ENCODE assay signal across 1 cellular context in the genomic region with DNA sequence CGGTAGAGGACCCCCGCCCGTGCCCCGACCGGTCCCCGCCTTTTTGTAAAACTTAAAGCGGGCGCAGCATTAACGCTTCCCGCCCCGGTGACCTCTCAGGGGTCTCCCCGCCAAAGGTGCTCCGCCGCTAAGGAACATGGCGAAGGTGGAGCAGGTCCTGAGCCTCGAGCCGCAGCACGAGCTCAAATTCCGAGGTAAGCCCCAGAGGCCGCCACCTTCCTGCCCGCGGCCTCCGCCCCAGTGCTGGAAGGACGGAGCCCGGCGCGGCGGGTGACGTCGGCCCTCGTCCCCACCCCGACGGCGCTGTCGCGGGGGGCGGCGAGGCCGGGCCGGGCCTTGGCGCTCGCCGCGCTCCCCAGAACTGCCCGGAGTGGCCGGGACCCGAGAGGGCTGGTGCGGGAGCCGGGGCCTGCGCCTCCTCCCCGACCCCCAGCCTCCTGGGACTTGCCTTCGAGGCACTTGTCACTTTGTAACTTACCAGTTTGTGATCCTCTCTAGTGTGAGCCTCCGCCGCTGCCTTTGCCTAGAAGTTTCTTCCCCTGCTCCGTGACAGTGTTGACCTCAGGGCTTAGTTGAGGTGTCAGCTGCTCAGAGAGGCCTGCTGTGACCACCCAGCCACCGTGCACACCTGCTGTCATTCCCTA.
TF ChIP-seq lines count a peak whose summit lies in the region.

No MANE protein-coding gene starts in this region.

TF ChIP-seq in K562, 482 proteins besides CTCF, POLR2A, EP300 and RAD21 (continued from another document and continues in another):
- TF ChIP-seq, protein P1, sequence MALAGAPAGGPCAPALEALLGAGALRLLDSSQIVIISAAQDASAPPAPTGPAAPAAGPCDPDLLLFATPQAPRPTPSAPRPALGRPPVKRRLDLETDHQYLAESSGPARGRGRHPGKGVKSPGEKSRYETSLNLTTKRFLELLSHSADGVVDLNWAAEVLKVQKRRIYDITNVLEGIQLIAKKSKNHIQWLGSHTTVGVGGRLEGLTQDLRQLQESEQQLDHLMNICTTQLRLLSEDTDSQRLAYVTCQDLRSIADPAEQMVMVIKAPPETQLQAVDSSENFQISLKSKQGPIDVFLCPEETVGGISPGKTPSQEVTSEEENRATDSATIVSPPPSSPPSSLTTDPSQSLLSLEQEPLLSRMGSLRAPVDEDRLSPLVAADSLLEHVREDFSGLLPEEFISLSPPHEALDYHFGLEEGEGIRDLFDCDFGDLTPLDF (CRISPR knock-in tag; IDR thresholded peaks at IDR 0.05), result no peak
- TF ChIP-seq SP1 (CRISPR knock-in tag; IDR thresholded peaks at IDR 0.05) (no peak), SRSF1 (IDR thresholded peaks at IDR 0.05; ENCODE audit: low read depth, low read length) (no peak), ZC3H4 (CRISPR knock-in tag; IDR thresholded peaks at IDR 0.05; ENCODE audit: borderline replicate concordance) (no peak), MBD2 (IDR thresholded peaks at IDR 0.05; ENCODE audit: borderline replicate concordance, low read depth) (no peak), ZNF324 (CRISPR knock-in tag; IDR thresholded peaks at IDR 0.05) (no peak), MEF2A (IDR thresholded peaks at IDR 0.05; ENCODE audit: control insufficient read depth, low read depth, low read length) (no peak), SIX5 (IDR thresholded peaks at IDR 0.05; ENCODE audit: borderline replicate concordance in 1 of 2, insufficient read depth in 1 of 2, low read depth in 1 of 2, low read length in 2 of 2) (no peak), HCFC1 (IDR thresholded peaks at IDR 0.05; ENCODE audit: low read depth, low read length) (no peak; the same call in 1 of the 2 replicates), RBM22 (IDR thresholded peaks at IDR 0.05; ENCODE audit: low read depth, low read length, poor library complexity, severe bottlenecking) (no peak), ZNF57 (CRISPR knock-in tag; IDR thresholded peaks at IDR 0.05) (no peak), SLC30A9 (CRISPR knock-in tag; IDR thresholded peaks at IDR 0.05) (no peak), PCBP2 (IDR thresholded peaks at IDR 0.05; ENCODE audit: low read depth, low read length, poor library complexity, severe bottlenecking) (no peak), TAL1 (IDR thresholded peaks at IDR 0.05) (no peak), RBM17 (IDR thresholded peaks at IDR 0.05; ENCODE audit: borderline replicate concordance, low read depth, low read length) (no peak), DPF2 (IDR thresholded peaks at IDR 0.05) (no peak), ZNF707 (CRISPR knock-in tag; conservative IDR thresholded peaks at IDR 0.05) (no peak), CHD4 (IDR thresholded peaks at IDR 0.05; ENCODE audit: insufficient read depth, insufficient replicate concordance, low read depth, low read length, poor library complexity, severe bottlenecking) (no peak), ZNF76 (CRISPR knock-in tag; IDR thresholded peaks at IDR 0.05; ENCODE audit: borderline replicate concordance) (no peak), HNRNPL (IDR thresholded peaks at IDR 0.05; ENCODE audit: low read depth, low read length) (no peak), RAD51 (IDR thresholded peaks at IDR 0.05; ENCODE audit: borderline replicate concordance, low read depth) (no peak), ZKSCAN8 (CRISPR knock-in tag; IDR thresholded peaks at IDR 0.05) (no peak)
- TF ChIP-seq, protein P2, sequence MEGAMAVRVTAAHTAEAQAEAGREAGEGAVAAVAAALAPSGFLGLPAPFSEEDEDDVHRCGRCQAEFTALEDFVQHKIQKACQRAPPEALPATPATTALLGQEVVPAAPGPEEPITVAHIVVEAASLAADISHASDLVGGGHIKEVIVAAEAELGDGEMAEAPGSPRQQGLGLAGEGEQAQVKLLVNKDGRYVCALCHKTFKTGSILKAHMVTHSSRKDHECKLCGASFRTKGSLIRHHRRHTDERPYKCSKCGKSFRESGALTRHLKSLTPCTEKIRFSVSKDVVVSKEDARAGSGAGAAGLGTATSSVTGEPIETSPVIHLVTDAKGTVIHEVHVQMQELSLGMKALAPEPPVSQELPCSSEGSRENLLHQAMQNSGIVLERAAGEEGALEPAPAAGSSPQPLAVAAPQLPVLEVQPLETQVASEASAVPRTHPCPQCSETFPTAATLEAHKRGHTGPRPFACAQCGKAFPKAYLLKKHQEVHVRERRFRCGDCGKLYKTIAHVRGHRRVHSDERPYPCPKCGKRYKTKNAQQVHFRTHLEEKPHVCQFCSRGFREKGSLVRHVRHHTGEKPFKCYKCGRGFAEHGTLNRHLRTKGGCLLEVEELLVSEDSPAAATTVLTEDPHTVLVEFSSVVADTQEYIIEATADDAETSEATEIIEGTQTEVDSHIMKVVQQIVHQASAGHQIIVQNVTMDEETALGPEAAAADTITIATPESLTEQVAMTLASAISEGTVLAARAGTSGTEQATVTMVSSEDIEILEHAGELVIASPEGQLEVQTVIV (CRISPR knock-in tag; IDR thresholded peaks at IDR 0.05; ENCODE audit: borderline replicate concordance), result no peak
- TF ChIP-seq, protein P3, sequence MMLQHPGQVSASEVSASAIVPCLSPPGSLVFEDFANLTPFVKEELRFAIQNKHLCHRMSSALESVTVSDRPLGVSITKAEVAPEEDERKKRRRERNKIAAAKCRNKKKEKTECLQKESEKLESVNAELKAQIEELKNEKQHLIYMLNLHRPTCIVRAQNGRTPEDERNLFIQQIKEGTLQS (IDR thresholded peaks at IDR 0.05), result no peak
- TF ChIP-seq, protein P3 (CRISPR knock-in tag; conservative IDR thresholded peaks at IDR 0.05), result no peak
- TF ChIP-seq, protein P4, sequence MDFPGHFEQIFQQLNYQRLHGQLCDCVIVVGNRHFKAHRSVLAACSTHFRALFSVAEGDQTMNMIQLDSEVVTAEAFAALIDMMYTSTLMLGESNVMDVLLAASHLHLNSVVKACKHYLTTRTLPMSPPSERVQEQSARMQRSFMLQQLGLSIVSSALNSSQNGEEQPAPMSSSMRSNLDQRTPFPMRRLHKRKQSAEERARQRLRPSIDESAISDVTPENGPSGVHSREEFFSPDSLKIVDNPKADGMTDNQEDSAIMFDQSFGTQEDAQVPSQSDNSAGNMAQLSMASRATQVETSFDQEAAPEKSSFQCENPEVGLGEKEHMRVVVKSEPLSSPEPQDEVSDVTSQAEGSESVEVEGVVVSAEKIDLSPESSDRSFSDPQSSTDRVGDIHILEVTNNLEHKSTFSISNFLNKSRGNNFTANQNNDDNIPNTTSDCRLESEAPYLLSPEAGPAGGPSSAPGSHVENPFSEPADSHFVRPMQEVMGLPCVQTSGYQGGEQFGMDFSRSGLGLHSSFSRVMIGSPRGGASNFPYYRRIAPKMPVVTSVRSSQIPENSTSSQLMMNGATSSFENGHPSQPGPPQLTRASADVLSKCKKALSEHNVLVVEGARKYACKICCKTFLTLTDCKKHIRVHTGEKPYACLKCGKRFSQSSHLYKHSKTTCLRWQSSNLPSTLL (IDR thresholded peaks at IDR 0.05), result no peak
- TF ChIP-seq, protein P5, sequence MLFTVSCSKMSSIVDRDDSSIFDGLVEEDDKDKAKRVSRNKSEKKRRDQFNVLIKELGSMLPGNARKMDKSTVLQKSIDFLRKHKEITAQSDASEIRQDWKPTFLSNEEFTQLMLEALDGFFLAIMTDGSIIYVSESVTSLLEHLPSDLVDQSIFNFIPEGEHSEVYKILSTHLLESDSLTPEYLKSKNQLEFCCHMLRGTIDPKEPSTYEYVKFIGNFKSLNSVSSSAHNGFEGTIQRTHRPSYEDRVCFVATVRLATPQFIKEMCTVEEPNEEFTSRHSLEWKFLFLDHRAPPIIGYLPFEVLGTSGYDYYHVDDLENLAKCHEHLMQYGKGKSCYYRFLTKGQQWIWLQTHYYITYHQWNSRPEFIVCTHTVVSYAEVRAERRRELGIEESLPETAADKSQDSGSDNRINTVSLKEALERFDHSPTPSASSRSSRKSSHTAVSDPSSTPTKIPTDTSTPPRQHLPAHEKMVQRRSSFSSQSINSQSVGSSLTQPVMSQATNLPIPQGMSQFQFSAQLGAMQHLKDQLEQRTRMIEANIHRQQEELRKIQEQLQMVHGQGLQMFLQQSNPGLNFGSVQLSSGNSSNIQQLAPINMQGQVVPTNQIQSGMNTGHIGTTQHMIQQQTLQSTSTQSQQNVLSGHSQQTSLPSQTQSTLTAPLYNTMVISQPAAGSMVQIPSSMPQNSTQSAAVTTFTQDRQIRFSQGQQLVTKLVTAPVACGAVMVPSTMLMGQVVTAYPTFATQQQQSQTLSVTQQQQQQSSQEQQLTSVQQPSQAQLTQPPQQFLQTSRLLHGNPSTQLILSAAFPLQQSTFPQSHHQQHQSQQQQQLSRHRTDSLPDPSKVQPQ (CRISPR knock-in tag; IDR thresholded peaks at IDR 0.05; ENCODE audit: borderline replicate concordance), result no peak
- TF ChIP-seq, protein P6, sequence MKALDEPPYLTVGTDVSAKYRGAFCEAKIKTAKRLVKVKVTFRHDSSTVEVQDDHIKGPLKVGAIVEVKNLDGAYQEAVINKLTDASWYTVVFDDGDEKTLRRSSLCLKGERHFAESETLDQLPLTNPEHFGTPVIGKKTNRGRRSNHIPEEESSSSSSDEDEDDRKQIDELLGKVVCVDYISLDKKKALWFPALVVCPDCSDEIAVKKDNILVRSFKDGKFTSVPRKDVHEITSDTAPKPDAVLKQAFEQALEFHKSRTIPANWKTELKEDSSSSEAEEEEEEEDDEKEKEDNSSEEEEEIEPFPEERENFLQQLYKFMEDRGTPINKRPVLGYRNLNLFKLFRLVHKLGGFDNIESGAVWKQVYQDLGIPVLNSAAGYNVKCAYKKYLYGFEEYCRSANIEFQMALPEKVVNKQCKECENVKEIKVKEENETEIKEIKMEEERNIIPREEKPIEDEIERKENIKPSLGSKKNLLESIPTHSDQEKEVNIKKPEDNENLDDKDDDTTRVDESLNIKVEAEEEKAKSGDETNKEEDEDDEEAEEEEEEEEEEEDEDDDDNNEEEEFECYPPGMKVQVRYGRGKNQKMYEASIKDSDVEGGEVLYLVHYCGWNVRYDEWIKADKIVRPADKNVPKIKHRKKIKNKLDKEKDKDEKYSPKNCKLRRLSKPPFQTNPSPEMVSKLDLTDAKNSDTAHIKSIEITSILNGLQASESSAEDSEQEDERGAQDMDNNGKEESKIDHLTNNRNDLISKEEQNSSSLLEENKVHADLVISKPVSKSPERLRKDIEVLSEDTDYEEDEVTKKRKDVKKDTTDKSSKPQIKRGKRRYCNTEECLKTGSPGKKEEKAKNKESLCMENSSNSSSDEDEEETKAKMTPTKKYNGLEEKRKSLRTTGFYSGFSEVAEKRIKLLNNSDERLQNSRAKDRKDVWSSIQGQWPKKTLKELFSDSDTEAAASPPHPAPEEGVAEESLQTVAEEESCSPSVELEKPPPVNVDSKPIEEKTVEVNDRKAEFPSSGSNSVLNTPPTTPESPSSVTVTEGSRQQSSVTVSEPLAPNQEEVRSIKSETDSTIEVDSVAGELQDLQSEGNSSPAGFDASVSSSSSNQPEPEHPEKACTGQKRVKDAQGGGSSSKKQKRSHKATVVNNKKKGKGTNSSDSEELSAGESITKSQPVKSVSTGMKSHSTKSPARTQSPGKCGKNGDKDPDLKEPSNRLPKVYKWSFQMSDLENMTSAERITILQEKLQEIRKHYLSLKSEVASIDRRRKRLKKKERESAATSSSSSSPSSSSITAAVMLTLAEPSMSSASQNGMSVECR (CRISPR knock-in tag; IDR thresholded peaks at IDR 0.05), result peak; percentile 72; the same call in 1 of the 2 replicates
- TF ChIP-seq, protein P7, sequence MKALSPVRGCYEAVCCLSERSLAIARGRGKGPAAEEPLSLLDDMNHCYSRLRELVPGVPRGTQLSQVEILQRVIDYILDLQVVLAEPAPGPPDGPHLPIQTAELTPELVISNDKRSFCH (CRISPR knock-in tag; IDR thresholded peaks at IDR 0.05), result no peak
- TF ChIP-seq, protein P7 (tag; IDR thresholded peaks at IDR 0.05), result peak; percentile 18; the same call in 1 of the 2 replicates
- TF ChIP-seq, protein P8, sequence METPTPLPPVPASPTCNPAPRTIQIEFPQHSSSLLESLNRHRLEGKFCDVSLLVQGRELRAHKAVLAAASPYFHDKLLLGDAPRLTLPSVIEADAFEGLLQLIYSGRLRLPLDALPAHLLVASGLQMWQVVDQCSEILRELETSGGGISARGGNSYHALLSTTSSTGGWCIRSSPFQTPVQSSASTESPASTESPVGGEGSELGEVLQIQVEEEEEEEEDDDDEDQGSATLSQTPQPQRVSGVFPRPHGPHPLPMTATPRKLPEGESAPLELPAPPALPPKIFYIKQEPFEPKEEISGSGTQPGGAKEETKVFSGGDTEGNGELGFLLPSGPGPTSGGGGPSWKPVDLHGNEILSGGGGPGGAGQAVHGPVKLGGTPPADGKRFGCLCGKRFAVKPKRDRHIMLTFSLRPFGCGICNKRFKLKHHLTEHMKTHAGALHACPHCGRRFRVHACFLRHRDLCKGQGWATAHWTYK (CRISPR knock-in tag; IDR thresholded peaks at IDR 0.05), result 0 out of 2 replicates have a peak, but pooled peaks have one; percentile 36
- TF ChIP-seq, protein P9, sequence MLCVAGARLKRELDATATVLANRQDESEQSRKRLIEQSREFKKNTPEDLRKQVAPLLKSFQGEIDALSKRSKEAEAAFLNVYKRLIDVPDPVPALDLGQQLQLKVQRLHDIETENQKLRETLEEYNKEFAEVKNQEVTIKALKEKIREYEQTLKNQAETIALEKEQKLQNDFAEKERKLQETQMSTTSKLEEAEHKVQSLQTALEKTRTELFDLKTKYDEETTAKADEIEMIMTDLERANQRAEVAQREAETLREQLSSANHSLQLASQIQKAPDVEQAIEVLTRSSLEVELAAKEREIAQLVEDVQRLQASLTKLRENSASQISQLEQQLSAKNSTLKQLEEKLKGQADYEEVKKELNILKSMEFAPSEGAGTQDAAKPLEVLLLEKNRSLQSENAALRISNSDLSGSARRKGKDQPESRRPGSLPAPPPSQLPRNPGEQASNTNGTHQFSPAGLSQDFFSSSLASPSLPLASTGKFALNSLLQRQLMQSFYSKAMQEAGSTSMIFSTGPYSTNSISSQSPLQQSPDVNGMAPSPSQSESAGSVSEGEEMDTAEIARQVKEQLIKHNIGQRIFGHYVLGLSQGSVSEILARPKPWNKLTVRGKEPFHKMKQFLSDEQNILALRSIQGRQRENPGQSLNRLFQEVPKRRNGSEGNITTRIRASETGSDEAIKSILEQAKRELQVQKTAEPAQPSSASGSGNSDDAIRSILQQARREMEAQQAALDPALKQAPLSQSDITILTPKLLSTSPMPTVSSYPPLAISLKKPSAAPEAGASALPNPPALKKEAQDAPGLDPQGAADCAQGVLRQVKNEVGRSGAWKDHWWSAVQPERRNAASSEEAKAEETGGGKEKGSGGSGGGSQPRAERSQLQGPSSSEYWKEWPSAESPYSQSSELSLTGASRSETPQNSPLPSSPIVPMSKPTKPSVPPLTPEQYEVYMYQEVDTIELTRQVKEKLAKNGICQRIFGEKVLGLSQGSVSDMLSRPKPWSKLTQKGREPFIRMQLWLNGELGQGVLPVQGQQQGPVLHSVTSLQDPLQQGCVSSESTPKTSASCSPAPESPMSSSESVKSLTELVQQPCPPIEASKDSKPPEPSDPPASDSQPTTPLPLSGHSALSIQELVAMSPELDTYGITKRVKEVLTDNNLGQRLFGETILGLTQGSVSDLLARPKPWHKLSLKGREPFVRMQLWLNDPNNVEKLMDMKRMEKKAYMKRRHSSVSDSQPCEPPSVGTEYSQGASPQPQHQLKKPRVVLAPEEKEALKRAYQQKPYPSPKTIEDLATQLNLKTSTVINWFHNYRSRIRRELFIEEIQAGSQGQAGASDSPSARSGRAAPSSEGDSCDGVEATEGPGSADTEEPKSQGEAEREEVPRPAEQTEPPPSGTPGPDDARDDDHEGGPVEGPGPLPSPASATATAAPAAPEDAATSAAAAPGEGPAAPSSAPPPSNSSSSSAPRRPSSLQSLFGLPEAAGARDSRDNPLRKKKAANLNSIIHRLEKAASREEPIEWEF (CRISPR knock-in tag; IDR thresholded peaks at IDR 0.05), result no peak
